In genomic region chr10:14942147-14942928, GRCh38 we compare ENCODE assay signal across 10 cellular contexts. TPM values are rescaled to one million over a fixed set of nuclear protein-coding genes. Genes with fewer than 3 reads are reported as not detected.
DNase-seq lines count a peak whose midpoint lies in the region; ATAC-seq, FAIRE-seq and TF ChIP-seq lines count a peak whose summit lies in the region.
"Not testable (repeated sequence)": the region's sequence is repeated elsewhere in the genome, so short reads cannot be mapped to it uniquely, and the experiment has no call there.
"Had no signal": no experiment of that assay in that cellular context is flagged by ENCODE, and none has a peak within 500 bp of the region (broad histone marks: within the 10 kb centered on the region; RNA-seq: fewer than 3 reads in every experiment).

No MANE protein-coding gene starts in this region.

- TF ChIP-seq POLR2A in GM12891 (IDR thresholded peaks at IDR 0.05; ENCODE audit: low read depth, low read length): not testable (repeated sequence)

- not testable (repeated sequence) for H3K9ac ChIP-seq in OCI-LY3 (ENCODE audit: low read length)

- not testable (repeated sequence) for H3K27ac ChIP-seq in OCI-LY3 (ENCODE audit: low read length)

- FAIRE-seq in GM12891 (lab: Jason Lieb, UNC): peak; percentile 96

- not testable (repeated sequence) for H3K36me3 ChIP-seq in OCI-LY3 (replicated peaks; ENCODE audit: low read depth, low read length)

- peak overlapping the region; percentile 79 for H3K27ac Mint-ChIP-seq in activated naive CD8-positive, alpha-beta T cell treated with anti-CD3 and anti-CD28 coated beads, Interleukin-2, amount 10 ng/mL, durations not matched to agents 7 days and 5 days
- H3K27ac Mint-ChIP-seq in stimulated activated effector memory CD8-positive, alpha-beta T cell treated with anti-CD3 and anti-CD28 coated beads, Interleukin-12 subunit alpha, Interleukin-12 subunit beta, amount 100 ng/mL, for 72 hours: peak overlapping the region; percentile 6

- peaks cover 18% of the 10 kb centered on the region for H3K4me1 ChIP-seq in OCI-LY3 (ENCODE audit: low read length)

- not testable (repeated sequence) for TF ChIP-seq CTCF in OCI-LY3 (IDR thresholded peaks at IDR 0.05; ENCODE audit: low read depth, low read length)

- H3K4me3 Mint-ChIP-seq in activated naive CD8-positive, alpha-beta T cell treated with anti-CD3 and anti-CD28 coated beads, Interleukin-2, amount 10 ng/mL, durations not matched to agents 7 days and 5 days; stimulated activated effector memory CD8-positive, alpha-beta T cell treated with anti-CD3 and anti-CD28 coated beads, Interleukin-12 subunit alpha, Interleukin-12 subunit beta, amount 100 ng/mL, for 72 hours: not testable (repeated sequence)

- peak; percentile 67 for ATAC-seq in GM19324 (IDR thresholded peaks at IDR 0.05; ENCODE audit: low FRiP score, unreplicated experiment)
- ATAC-seq in GM21529 (IDR thresholded peaks at IDR 0.05; ENCODE audit: unreplicated experiment): peak; percentile 81
- peak; percentile 91 for ATAC-seq in HG02884 (IDR thresholded peaks at IDR 0.05; ENCODE audit: unreplicated experiment)
- peak; percentile 80 for ATAC-seq in HG03280 (IDR thresholded peaks at IDR 0.05; ENCODE audit: unreplicated experiment)
- not testable (repeated sequence) for ATAC-seq in activated naive CD8-positive, alpha-beta T cell treated with anti-CD3 and anti-CD28 coated beads, Interleukin-2, amount 10 ng/mL, durations not matched to agents 7 days and 5 days (ENCODE audit: low read depth); stimulated activated effector memory CD8-positive, alpha-beta T cell treated with anti-CD3 and anti-CD28 coated beads, Interleukin-12 subunit alpha, Interleukin-12 subunit beta, amount 100 ng/mL, for 72 hours

- H4K20me1 ChIP-seq in OCI-LY3 (ENCODE audit: insufficient read depth, low read length): not testable (repeated sequence)

- DNase-seq in GM12891 (ENCODE audit: insufficient read length, low spot score): peak; percentile 13
- not testable (repeated sequence) for DNase-seq in activated naive CD8-positive, alpha-beta T cell treated with anti-CD3 and anti-CD28 coated beads, Interleukin-2, amount 10 ng/mL, durations not matched to agents 7 days and 5 days; stimulated activated effector memory CD8-positive, alpha-beta T cell treated with anti-CD3 and anti-CD28 coated beads, Interleukin-12 subunit alpha, Interleukin-12 subunit beta, amount 100 ng/mL, for 72 hours (ENCODE audit: low spot score in 2 of 2)

- H3K79me2 ChIP-seq in OCI-LY3 (ENCODE audit: low read length): not testable (repeated sequence)

- POLR2A ChIA-PET in activated naive CD8-positive, alpha-beta T cell treated with anti-CD3 and anti-CD28 coated beads, Interleukin-2, amount 10 ng/mL, durations not matched to agents 7 days and 5 days (lab: Charles Lee): interaction anchor here (0.6 kb wide), 1 partner anchor 18 kb away, joined by 3 read pairs; no protein-coding TSS in a partner anchor

- not testable (repeated sequence) for H3K27me3 Mint-ChIP-seq in activated naive CD8-positive, alpha-beta T cell treated with anti-CD3 and anti-CD28 coated beads, Interleukin-2, amount 10 ng/mL, durations not matched to agents 7 days and 5 days

- H3K36me3 Mint-ChIP-seq in activated naive CD8-positive, alpha-beta T cell treated with anti-CD3 and anti-CD28 coated beads, Interleukin-2, amount 10 ng/mL, durations not matched to agents 7 days and 5 days: peaks cover 33% of the 10 kb centered on the region
- peaks cover 93% of the 10 kb centered on the region for H3K36me3 Mint-ChIP-seq in stimulated activated effector memory CD8-positive, alpha-beta T cell treated with anti-CD3 and anti-CD28 coated beads, Interleukin-12 subunit alpha, Interleukin-12 subunit beta, amount 100 ng/mL, for 72 hours

- H3K4me3 ChIP-seq in OCI-LY3 (ENCODE audit: low read length): not testable (repeated sequence)

- not testable (repeated sequence) for H3K9me3 ChIP-seq in OCI-LY3 (ENCODE audit: insufficient read depth, low read length)

- peak overlapping the region; percentile 53; the same call in 1 of the 2 replicates for H3K4me2 ChIP-seq in OCI-LY3 (ENCODE audit: low read length)

- peaks cover 15% of the 10 kb centered on the region for H3K4me1 Mint-ChIP-seq in activated naive CD8-positive, alpha-beta T cell treated with anti-CD3 and anti-CD28 coated beads, Interleukin-2, amount 10 ng/mL, durations not matched to agents 7 days and 5 days
- H3K4me1 Mint-ChIP-seq in stimulated activated effector memory CD8-positive, alpha-beta T cell treated with anti-CD3 and anti-CD28 coated beads, Interleukin-12 subunit alpha, Interleukin-12 subunit beta, amount 100 ng/mL, for 72 hours: peaks cover 14% of the 10 kb centered on the region

- H3K27me3 ChIP-seq in OCI-LY3 (ENCODE audit: low read depth, low read length): not testable (repeated sequence)

- H2AFZ ChIP-seq in OCI-LY3 (ENCODE audit: low read depth, low read length): not testable (repeated sequence)

- H3K9me3 Mint-ChIP-seq in activated naive CD8-positive, alpha-beta T cell treated with anti-CD3 and anti-CD28 coated beads, Interleukin-2, amount 10 ng/mL, durations not matched to agents 7 days and 5 days; stimulated activated effector memory CD8-positive, alpha-beta T cell treated with anti-CD3 and anti-CD28 coated beads, Interleukin-12 subunit alpha, Interleukin-12 subunit beta, amount 100 ng/mL, for 72 hours: not testable (repeated sequence)

TF ChIP-seq in GM12891, 5 proteins besides CTCF, POLR2A, EP300 and RAD21:
- peak; percentile 91 for TF ChIP-seq SPI1 (IDR thresholded peaks at IDR 0.05; ENCODE audit: low read depth, low read length)

RNA-seq across cellular contexts. Expression of gene DCLRE1C, which starts 11.6 kb away (rescaled TPM):
- 10.5 TPM for polyA plus RNA-seq in GM12891 (2012; ENCODE audit: low read depth, missing spikeins)
- total RNA-seq in activated naive CD8-positive, alpha-beta T cell treated with anti-CD3 and anti-CD28 coated beads, Interleukin-2, amount 10 ng/mL, durations not matched to agents 7 days and 5 days: 10 to 100 TPM; 47.1 to 47.7 TPM

RNA-seq across cellular contexts. Expression of gene MEIG1, which starts 16.9 kb away (rescaled TPM):
- 0.65 TPM for polyA plus RNA-seq in GM12891 (2012; ENCODE audit: low read depth, missing spikeins)
- total RNA-seq in activated naive CD8-positive, alpha-beta T cell treated with anti-CD3 and anti-CD28 coated beads, Interleukin-2, amount 10 ng/mL, durations not matched to agents 7 days and 5 days: under 1 TPM; 0.78 to 0.88 TPM
- total RNA-seq: left colon, osteoblast had no signal
